Comparison of ENCODE assay signal across 1 cellular context in the genomic region with DNA sequence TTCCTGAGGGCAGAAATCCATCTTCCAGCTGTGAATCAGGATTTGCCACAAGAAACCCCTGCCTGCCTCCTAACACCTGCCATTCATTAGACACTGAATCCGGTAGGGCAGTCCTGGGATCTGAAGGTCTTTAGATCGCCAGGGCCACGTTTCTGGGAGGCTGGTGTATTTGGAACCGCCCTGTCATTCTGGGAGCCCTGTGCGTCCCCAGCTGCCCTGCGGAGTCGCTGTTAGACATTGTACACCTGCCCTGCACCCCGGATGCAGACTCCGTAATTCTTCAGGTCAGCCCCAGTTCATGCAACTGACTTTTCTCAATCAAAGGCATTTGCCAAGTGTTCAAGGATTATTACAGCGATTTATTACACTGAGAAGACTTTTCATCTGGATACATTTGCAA.
TF ChIP-seq lines count a peak whose summit lies in the region.

No MANE protein-coding gene starts in this region.

TF ChIP-seq in WTC11, 78 proteins besides CTCF, POLR2A, EP300 and RAD21 (continued from another document):
- TF ChIP-seq, protein P1, sequence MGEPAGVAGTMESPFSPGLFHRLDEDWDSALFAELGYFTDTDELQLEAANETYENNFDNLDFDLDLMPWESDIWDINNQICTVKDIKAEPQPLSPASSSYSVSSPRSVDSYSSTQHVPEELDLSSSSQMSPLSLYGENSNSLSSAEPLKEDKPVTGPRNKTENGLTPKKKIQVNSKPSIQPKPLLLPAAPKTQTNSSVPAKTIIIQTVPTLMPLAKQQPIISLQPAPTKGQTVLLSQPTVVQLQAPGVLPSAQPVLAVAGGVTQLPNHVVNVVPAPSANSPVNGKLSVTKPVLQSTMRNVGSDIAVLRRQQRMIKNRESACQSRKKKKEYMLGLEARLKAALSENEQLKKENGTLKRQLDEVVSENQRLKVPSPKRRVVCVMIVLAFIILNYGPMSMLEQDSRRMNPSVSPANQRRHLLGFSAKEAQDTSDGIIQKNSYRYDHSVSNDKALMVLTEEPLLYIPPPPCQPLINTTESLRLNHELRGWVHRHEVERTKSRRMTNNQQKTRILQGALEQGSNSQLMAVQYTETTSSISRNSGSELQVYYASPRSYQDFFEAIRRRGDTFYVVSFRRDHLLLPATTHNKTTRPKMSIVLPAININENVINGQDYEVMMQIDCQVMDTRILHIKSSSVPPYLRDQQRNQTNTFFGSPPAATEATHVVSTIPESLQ (CRISPR knock-in tag; IDR thresholded peaks at IDR 0.05): no peak
- TF ChIP-seq ELF4 (CRISPR knock-in tag; IDR thresholded peaks at IDR 0.05; ENCODE audit: low read depth) (no peak), ZNF121 (CRISPR knock-in tag; IDR thresholded peaks at IDR 0.05) (no peak), ZNF232 (CRISPR knock-in tag; IDR thresholded peaks at IDR 0.05) (no peak), USF2 (CRISPR knock-in tag; IDR thresholded peaks at IDR 0.05) (no peak)
- TF ChIP-seq, protein P2, sequence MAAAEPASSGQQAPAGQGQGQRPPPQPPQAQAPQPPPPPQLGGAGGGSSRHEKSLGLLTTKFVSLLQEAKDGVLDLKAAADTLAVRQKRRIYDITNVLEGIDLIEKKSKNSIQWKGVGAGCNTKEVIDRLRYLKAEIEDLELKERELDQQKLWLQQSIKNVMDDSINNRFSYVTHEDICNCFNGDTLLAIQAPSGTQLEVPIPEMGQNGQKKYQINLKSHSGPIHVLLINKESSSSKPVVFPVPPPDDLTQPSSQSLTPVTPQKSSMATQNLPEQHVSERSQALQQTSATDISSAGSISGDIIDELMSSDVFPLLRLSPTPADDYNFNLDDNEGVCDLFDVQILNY (CRISPR knock-in tag; IDR thresholded peaks at IDR 0.05): no peak
